ENCODE assay signal across 8 cellular contexts in genomic region chr17:43576563-43577229, GRCh38.
DNase-seq lines count a peak whose midpoint lies in the region; ATAC-seq and TF ChIP-seq lines count a peak whose summit lies in the region.

No MANE protein-coding gene starts in this region.

- H3K4me1 ChIP-seq in tibial artery = peaks cover 0 to 32% (median 18%) of the 10 kb centered on the region in 4 donors

- in situ Hi-C loops in KBM-7 (cut with MboI; ENCODE audit: low pct_unique_long_range_greater_than_20kb, low sequenced_read_pairs) = loop anchor here (10.0 kb wide), 1 partner anchor 188 kb away; no protein-coding TSS in a partner anchor

- H3K36me3 ChIP-seq in tibial artery = no peaks in the 10 kb centered on the region

- no peaks in the 10 kb centered on the region for H3K27me3 ChIP-seq in tibial artery

- ATAC-seq in GM18861 (IDR thresholded peaks at IDR 0.05; ENCODE audit: unreplicated experiment) = no peak

- no peaks in the 10 kb centered on the region for H3K9me3 ChIP-seq in tibial artery

- H3K27ac ChIP-seq in tibial artery = no peak overlapping the region

- TF ChIP-seq CTCF in foreskin fibroblast (IDR thresholded peaks at IDR 0.05; ENCODE audit: low read depth, low read length) (peak; percentile 89), tibial artery (IDR thresholded peaks at IDR 0.05) (peak; percentile 93)

- intact Hi-C loops in tibial artery (cut with DNase I; ENCODE audit: low total_unique reads) = loop anchor here (5.0 kb wide), 1 partner anchor 191 kb away; no protein-coding TSS in a partner anchor

- no peak overlapping the region for H3K4me3 ChIP-seq in foreskin fibroblast (ENCODE audit: low read depth in 1 of 2, low read length in 2 of 2)
- H3K4me3 ChIP-seq in tibial artery = no peak overlapping the region

- DNase-seq in DMS114 treated with DMSO at 0.1 percent for 48 hours (lab: John Stamatoyannopoulos, UW; ENCODE audit: unreplicated experiment) (peak; percentile 62), KBM-7 (peak; percentile 73), RPMI8226 (peak; percentile 74), activated T-helper 1 cell treated with Interleukin-2 at 50 U/mL for 16 hours (ENCODE audit: low read depth) (peak; percentile 46), foreskin fibroblast (peak; percentile 56 to 89), nucleus accumbens (lab: John Stamatoyannopoulos, UW) (peak in 49 of 56 donors; percentile 2 to 77 (median 35)), tibial artery (peak; percentile 45 to 73)
